Comparison of ENCODE assay signal across 8 cellular contexts in the genomic region with DNA sequence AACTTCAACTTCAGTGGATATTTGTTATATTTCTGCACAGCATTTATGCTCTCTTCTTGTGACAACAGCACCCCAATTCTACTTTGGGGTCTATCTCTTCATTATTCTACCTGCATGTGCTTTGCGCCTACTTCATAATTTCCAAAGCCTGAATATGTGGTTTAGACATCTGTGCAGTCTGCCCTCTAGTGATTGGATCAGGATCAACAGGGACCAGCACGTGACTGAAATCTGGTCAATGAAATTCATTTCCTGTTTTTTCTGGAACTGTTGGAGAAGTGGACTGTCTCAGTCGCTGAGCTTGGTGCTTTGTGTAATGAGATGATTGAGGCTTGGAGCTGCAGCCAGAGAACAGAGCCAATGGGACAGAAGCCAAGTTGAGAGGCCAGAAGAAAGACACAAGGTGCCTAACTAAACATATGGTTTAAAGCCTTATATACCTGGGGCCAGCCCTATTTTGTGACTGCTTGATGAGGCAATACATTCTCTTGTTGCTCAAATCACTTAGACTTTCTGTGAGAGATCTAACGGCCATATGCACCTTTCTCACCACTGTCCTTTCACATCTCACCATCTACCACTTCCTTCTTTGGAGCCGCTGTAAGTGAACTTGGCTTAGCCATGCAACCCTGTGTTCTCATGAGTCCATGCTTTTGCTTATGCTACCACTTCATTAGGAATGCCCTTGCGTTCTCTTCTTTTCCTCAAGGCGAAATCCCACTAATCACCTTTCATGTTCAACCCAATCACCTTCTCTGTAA.
DNase-seq lines count a peak whose midpoint lies in the region; TF ChIP-seq lines count a peak whose summit lies in the region.
"Had no signal": no experiment of that assay in that cellular context is flagged by ENCODE, and none has a peak within 500 bp of the region (broad histone marks: within the 10 kb centered on the region; RNA-seq: fewer than 3 reads in every experiment).

No MANE protein-coding gene starts in this region.

- H2BK20ac ChIP-seq in H9 (ENCODE audit: low read depth, low read length, poor library complexity, severe bottlenecking): no peak overlapping the region

- no peak overlapping the region for H4K91ac ChIP-seq in H9 (ENCODE audit: insufficient read length, low read depth, low read length)

- H3K18ac ChIP-seq in H9 (ENCODE audit: insufficient read length, low read depth, low read length): no peak overlapping the region

- H3T11ph ChIP-seq in H9 (ENCODE audit: low read length): no peak overlapping the region

- H2BK120ac ChIP-seq in H9 (ENCODE audit: low read depth, low read length, poor library complexity, severe bottlenecking): no peak overlapping the region

- H3K27ac ChIP-seq in H9 (ENCODE audit: insufficient read length, low read depth, low read length) (no peak overlapping the region), OCI-LY7 (ENCODE audit: low read depth, low read length, poor library complexity, severe bottlenecking) (no peak overlapping the region)

- no peak overlapping the region for H3K4me3 ChIP-seq in OCI-LY7 (ENCODE audit: low read depth, low read length, poor library complexity, severe bottlenecking)

- H3K4me2 ChIP-seq in H9 (ENCODE audit: insufficient read depth, insufficient read length, low read length) (no peak overlapping the region), OCI-LY7 (ENCODE audit: low read length) (no peak overlapping the region)

- no peak overlapping the region for H3K14ac ChIP-seq in H9 (ENCODE audit: insufficient read depth, low read length)

- H3K9me2 ChIP-seq in OCI-LY7 (ENCODE audit: insufficient read depth, low read length): no peaks in the 10 kb centered on the region

- intact Hi-C loops in OCI-LY7 (cut with micrococcal nuclease; ENCODE audit: unreplicated experiment): no loop called here

- H2BK15ac ChIP-seq in H9 (ENCODE audit: low read depth, low read length): no peak overlapping the region

- H4K20me1 ChIP-seq in H9 (ENCODE audit: control insufficient read depth, insufficient read depth, insufficient read length): no peaks in the 10 kb centered on the region
- H4K20me1 ChIP-seq in OCI-LY7 (ENCODE audit: insufficient read depth, low read length): no peaks in the 10 kb centered on the region

- H3K56ac ChIP-seq in H9 (ENCODE audit: insufficient read length, low read depth, low read length): no peak overlapping the region

- no peak overlapping the region for H4K8ac ChIP-seq in H9 (replicated peaks; ENCODE audit: insufficient read length, low read depth, low read length)

- H3K27me3 Mint-ChIP-seq in H9 (ENCODE audit: low read depth) (no peaks in the 10 kb centered on the region), glutamatergic neuron (ENCODE audit: unreplicated experiment) (no peaks in the 10 kb centered on the region)

- H2BK12ac ChIP-seq in H9 (ENCODE audit: insufficient read length, low read depth, low read length): no peak overlapping the region

- CTCF ChIA-PET in OCI-LY7 (lab: Charles Lee; ENCODE audit: unreplicated experiment): no interaction called here

- peak; percentile 16 for DNase-seq in ELF-1 (ENCODE audit: low read depth, low spot score)
- DNase-seq in H9: no peak
- peak; percentile 19 for DNase-seq in OCI-LY7 (ENCODE audit: low spot score)
- peak; percentile 35 for DNase-seq in glutamatergic neuron
- no peak for DNase-seq in GM19238 (ENCODE audit: insufficient read length, low spot score)
- DNase-seq in activated CD8-positive, alpha-beta memory T cell treated with anti-CD3 and anti-CD28 coated beads, Interleukin-2, amount 50 U/mL, for 48 hours: no peak
- no peak for DNase-seq in NCI-H1105 treated with DMSO at 0.1 percent for 48 hours (lab: John Stamatoyannopoulos, UW)

- WGBS in H9 (ENCODE audit: extremely low coverage, insufficient read length, low lambda C conversion rate): no CpG with 5 or more reads among the region's 7 CpGs

- no peaks in the 10 kb centered on the region for H3K4me1 ChIP-seq in H9 (ENCODE audit: insufficient read depth, low read length)
- no peaks in the 10 kb centered on the region for H3K4me1 ChIP-seq in OCI-LY7 (ENCODE audit: insufficient read depth, low read length, poor library complexity, severe bottlenecking)

- H3K27ac Mint-ChIP-seq in H9 (no peak overlapping the region; a peak in 1 of 7 replicates), glutamatergic neuron (ENCODE audit: unreplicated experiment) (no peak overlapping the region)
- H3K27ac Mint-ChIP-seq: T-cell had no signal

- no peaks in the 10 kb centered on the region for H3K23me2 ChIP-seq in H9 (ENCODE audit: insufficient read length, low read depth, low read length, poor library complexity, severe bottlenecking)

- no peak overlapping the region for H3K9ac ChIP-seq in H9 (ENCODE audit: extremely low read depth, insufficient read length, low read length)

- H3K9me3 ChIP-seq in H9 (ENCODE audit: control insufficient read depth, low read depth, low read length) (no peaks in the 10 kb centered on the region), OCI-LY7 (ENCODE audit: low read length) (no peaks in the 10 kb centered on the region)

- peaks cover 6 to 15% of the 10 kb centered on the region in 2 experiments for H3K4me1 Mint-ChIP-seq in H9
- H3K4me1 Mint-ChIP-seq in glutamatergic neuron (ENCODE audit: low read depth, unreplicated experiment): peaks cover 1% of the 10 kb centered on the region

- H3K36me3 ChIP-seq in OCI-LY7 (ENCODE audit: insufficient read depth, low read length): no peaks in the 10 kb centered on the region

- no peaks in the 10 kb centered on the region for H3K9me3 Mint-ChIP-seq in H9
- H3K9me3 Mint-ChIP-seq in glutamatergic neuron (ENCODE audit: unreplicated experiment): no peaks in the 10 kb centered on the region

- H3K23ac ChIP-seq in H9 (ENCODE audit: insufficient read length, low read depth, low read length): no peak overlapping the region

- no peak overlapping the region for H2AK5ac ChIP-seq in H9 (ENCODE audit: insufficient read length, low read length)

- H3K79me2 ChIP-seq in H9 (ENCODE audit: insufficient read depth, low read length): no peaks in the 10 kb centered on the region
- no peaks in the 10 kb centered on the region for H3K79me2 ChIP-seq in OCI-LY7 (ENCODE audit: insufficient read depth, low read depth, low read length)

- no peak overlapping the region for H3K4me3 Mint-ChIP-seq in H9
- no peak overlapping the region for H3K4me3 Mint-ChIP-seq in glutamatergic neuron (ENCODE audit: unreplicated experiment)
- H3K4me3 Mint-ChIP-seq: T-cell had no signal

- no peak overlapping the region for H2BK5ac ChIP-seq in H9 (ENCODE audit: insufficient read length, low read length)

- no TSS peak for BruUV-seq in OCI-LY7 (replicated peaks; lab: Mats Ljungman, UMichigan)

- H2AFZ ChIP-seq in H9 (ENCODE audit: low read length) (no peak overlapping the region), OCI-LY7 (ENCODE audit: low read length) (peak overlapping the region; percentile 46; the same call in 1 of the 2 replicates)

- no peaks in the 10 kb centered on the region for H3K79me1 ChIP-seq in H9 (ENCODE audit: insufficient read depth, low read depth, low read length, poor library complexity, severe bottlenecking)

- H3K36me3 Mint-ChIP-seq in H9 (ENCODE audit: insufficient read depth in 1 of 3, low read depth in 3 of 3) (no peaks in the 10 kb centered on the region), glutamatergic neuron (ENCODE audit: unreplicated experiment) (no peaks in the 10 kb centered on the region)
- H3K36me3 Mint-ChIP-seq: T-cell had no signal

- no peaks in the 10 kb centered on the region for H3K27me3 ChIP-seq in H9 (ENCODE audit: insufficient read depth, low read length)

- peak; percentile 77 for TF ChIP-seq CTCF in H9 (conservative IDR thresholded peaks at IDR 0.05)
- TF ChIP-seq CTCF in OCI-LY7 (conservative IDR thresholded peaks at IDR 0.05; ENCODE audit: low read length): peak; percentile 66
- TF ChIP-seq CTCF in glutamatergic neuron (IDR thresholded peaks at IDR 0.05; ENCODE audit: partially characterized antibody, unreplicated experiment): peak; percentile 71

- H4K5ac ChIP-seq in H9 (ENCODE audit: insufficient read length, low read depth, low read length): no peak overlapping the region

- no peak overlapping the region for H3K4ac ChIP-seq in H9 (ENCODE audit: low read depth, low read length)

- POLR2A ChIA-PET in OCI-LY7 (lab: Charles Lee): interaction anchor here (1.1 kb wide), 1 partner anchor 12 kb away, joined by 3 read pairs; no protein-coding TSS in a partner anchor

Comparison
In these comparisons a context has a peak if more than half of its experiments do, and no peak if none do; other contexts are left out.
1. DNase-seq: peak in ELF-1 (single experiment), OCI-LY7 (single experiment) and glutamatergic neuron (single experiment); none in H9 (single experiment), GM19238 (single experiment), activated CD8-positive, alpha-beta memory T cell treated with anti-CD3 and anti-CD28 coated beads, Interleukin-2, amount 50 U/mL, for 48 hours (single experiment) and NCI-H1105 treated with DMSO at 0.1 percent for 48 hours (single experiment).
2. Peak in every context shown above with its lines, with median percentiles within 50 percentile points of each other: CTCF ChIP-seq.